ENCODE assay signal across 34 cellular contexts in the genomic region with DNA sequence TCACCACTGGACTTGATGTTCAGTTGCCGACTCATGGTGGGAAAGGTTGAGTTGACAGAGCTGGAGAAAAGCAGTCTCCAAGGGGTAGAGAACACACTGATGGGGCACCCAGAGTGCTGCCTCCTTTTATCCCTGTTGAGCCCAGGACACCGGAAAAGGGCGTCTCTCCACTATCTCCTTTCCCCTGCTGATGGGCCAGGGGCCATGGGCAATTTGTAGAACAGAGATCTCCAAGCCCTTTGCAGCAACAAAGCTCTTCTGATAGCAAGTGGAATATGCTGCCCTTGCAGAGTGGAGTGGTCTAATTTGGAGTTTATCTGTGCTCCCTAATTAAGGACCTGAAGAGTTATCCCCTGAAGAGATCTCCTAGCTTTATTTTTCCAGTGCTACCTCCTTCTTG. TPM values are rescaled to one million over a fixed set of nuclear protein-coding genes. Genes with fewer than 3 reads are reported as not detected.
"Had no signal": no experiment of that assay in that cellular context is flagged by ENCODE, and none has a peak within 500 bp of the region (broad histone marks: within the 10 kb centered on the region; RNA-seq: fewer than 3 reads in every experiment).

A gene (minus strand): TSS at position 101 of the 400 bp plus-strand sequence. CDS start 66 bp downstream, at position 35.

- H3K27ac Mint-ChIP-seq: activated CD4-positive, alpha-beta T cell treated with anti-CD3 and anti-CD28 coated beads, Interleukin-2, amount 10 ng/mL, durations not matched to agents 24 days and 14 days; activated CD8-positive, alpha-beta T cell treated with anti-CD3 and anti-CD28 coated beads for 36 hours; activated T-cell treated with anti-CD3 and anti-CD28 coated beads, Interleukin-2, amount 50 U/mL, for 72 hours; activated T-helper 17 cell treated with anti-CD3 and anti-CD28 coated beads, Interleukin-2, amount 50 U/mL, for 72 hours had no signal

- H3K27me3 ChIP-seq: adrenal gland, body of pancreas, breast epithelium had no signal

- H3K36me3 Mint-ChIP-seq: activated naive CD4-positive, alpha-beta T cell treated with anti-CD3 and anti-CD28 coated beads, Interleukin-2, amount 50 U/mL, for 72 hours had no signal

- H3K9ac ChIP-seq: KMS-11 had no signal

- H3K27ac ChIP-seq: adrenal gland, body of pancreas, breast epithelium, KMS-11, SJCRH30, SK-N-MC had no signal

- H3K9me3 ChIP-seq: adrenal gland, body of pancreas, breast epithelium, SJCRH30 had no signal

- H3K4me3 Mint-ChIP-seq: activated CD4-positive, alpha-beta T cell treated with anti-CD3 and anti-CD28 coated beads, Interleukin-2, amount 10 ng/mL, durations not matched to agents 24 days and 14 days; activated CD8-positive, alpha-beta T cell treated with anti-CD3 and anti-CD28 coated beads for 36 hours; activated T-cell treated with anti-CD3 and anti-CD28 coated beads, Interleukin-2, amount 50 U/mL, for 72 hours; activated T-helper 17 cell treated with anti-CD3 and anti-CD28 coated beads, Interleukin-2, amount 50 U/mL, for 72 hours had no signal

- H3K36me3 ChIP-seq: adrenal gland, breast epithelium, SJCRH30 had no signal

- H3K4me1 ChIP-seq: adrenal gland, body of pancreas, breast epithelium, SJCRH30 had no signal

- DNase-seq: activated CD4-positive, alpha-beta T cell treated with anti-CD3 and anti-CD28 coated beads, Interleukin-2, amount 10 ng/mL, durations not matched to agents 24 days and 14 days; activated CD4-positive, alpha-beta T cell treated with anti-CD3 and anti-CD28 coated beads, Interleukin-2, amount 50 U/mL, for 4 hours; activated CD8-positive, alpha-beta T cell treated with anti-CD3 and anti-CD28 coated beads for 36 hours; activated naive CD4-positive, alpha-beta T cell; activated T-cell treated with anti-CD3 and anti-CD28 coated beads, Interleukin-2, amount 50 U/mL, for 1 hour; activated T-cell treated with anti-CD3 and anti-CD28 coated beads, Interleukin-2, amount 50 U/mL, for 72 hours; adrenal gland; body of pancreas; NCI-H1092 treated with DMSO at 0.1 percent for 48 hours; NCI-H1417 treated with DMSO at 0.1 percent for 48 hours; NCI-H1930; NCI-H2081 treated with DMSO at 0.1 percent for 48 hours; NCI-H226; NCI-H446 treated with DMSO at 0.1 percent for 48 hours; NCI-H524; NCI-H69; NCI-H82; SHP77; SJCRH30; T1000 had no signal

- FAIRE-seq: astrocyte, TTC549 had no signal

- H3K4me1 Mint-ChIP-seq: activated CD4-positive, alpha-beta T cell treated with anti-CD3 and anti-CD28 coated beads, Interleukin-2, amount 10 ng/mL, durations not matched to agents 24 days and 14 days; activated T-helper 17 cell treated with anti-CD3 and anti-CD28 coated beads, Interleukin-2, amount 50 U/mL, for 72 hours had no signal

- H3K4me3 ChIP-seq: adrenal gland, body of pancreas, breast epithelium, SJCRH30, SK-N-MC had no signal

- H3K9me3 Mint-ChIP-seq: activated CD4-positive, alpha-beta T cell treated with anti-CD3 and anti-CD28 coated beads, Interleukin-2, amount 10 ng/mL, durations not matched to agents 24 days and 14 days; activated CD8-positive, alpha-beta T cell treated with anti-CD3 and anti-CD28 coated beads for 36 hours; activated naive CD4-positive, alpha-beta T cell treated with anti-CD3 and anti-CD28 coated beads, Interleukin-2, amount 50 U/mL, for 72 hours; activated T-cell treated with anti-CD3 and anti-CD28 coated beads, Interleukin-2, amount 50 U/mL, for 72 hours; activated T-helper 17 cell treated with anti-CD3 and anti-CD28 coated beads, Interleukin-2, amount 50 U/mL, for 72 hours had no signal

- H3K27me3 Mint-ChIP-seq: activated CD4-positive, alpha-beta T cell treated with anti-CD3 and anti-CD28 coated beads, Interleukin-2, amount 10 ng/mL, durations not matched to agents 24 days and 14 days had no signal

- H3K4me2 ChIP-seq: KMS-11 had no signal

- ATAC-seq: activated CD8-positive, alpha-beta T cell treated with anti-CD3 and anti-CD28 coated beads for 36 hours; activated naive CD4-positive, alpha-beta T cell treated with anti-CD3 and anti-CD28 coated beads, Interleukin-2, amount 50 U/mL, for 72 hours; activated T-cell treated with anti-CD3 and anti-CD28 coated beads, Interleukin-2, amount 50 U/mL, for 72 hours; activated T-helper 17 cell treated with anti-CD3 and anti-CD28 coated beads, Interleukin-2, amount 50 U/mL, for 72 hours; body of pancreas; Panc1 had no signal

RNA-seq across cellular contexts. Expression of the gene that starts here (rescaled TPM):
- total RNA-seq: activated CD4-positive, alpha-beta T cell treated with anti-CD3 and anti-CD28 coated beads, Interleukin-2, amount 10 ng/mL, durations not matched to agents 24 days and 14 days; activated CD8-positive, alpha-beta memory T cell treated with anti-CD3 and anti-CD28 coated beads for 36 hours; activated CD8-positive, alpha-beta T cell treated with anti-CD3 and anti-CD28 coated beads for 36 hours; activated naive CD4-positive, alpha-beta T cell treated with anti-CD3 and anti-CD28 coated beads, Interleukin-2, amount 50 U/mL, for 72 hours; activated T-helper 17 cell treated with anti-CD3 and anti-CD28 coated beads, Interleukin-2, amount 50 U/mL, for 72 hours; adrenal gland; astrocyte; body of pancreas; breast epithelium; LHCN-M2; M059J; RPMI7951; SJCRH30; T-helper 1 cell treated with Interleukin-12 subunit alpha and Interleukin-12 subunit beta and Interleukin-4 antibody, amounts not matched to agents 30 ng/mL and 1 ng/mL, for 36 hours; T-helper 2 cell treated with Interferon-gamma antibody and Interleukin-4, amounts not matched to agents 100 ng/mL and 5 ng/mL, for 36 hours had no signal
- polyA plus RNA-seq: adrenal gland had no signal
